In genomic region chr1:17438176-17438976, GRCh38 we compare ENCODE assay signal across 8 cellular contexts. TPM values are rescaled to one million over a fixed set of nuclear protein-coding genes. Genes with fewer than 3 reads are reported as not detected.
DNase-seq lines count a peak whose midpoint lies in the region; ATAC-seq and TF ChIP-seq lines count a peak whose summit lies in the region.

No MANE protein-coding gene starts in this region.

- H3K36me3 ChIP-seq in DND-41 (ENCODE audit: insufficient read depth, low read length) (peaks cover 45% of the 10 kb centered on the region), breast epithelium (no peaks in the 10 kb centered on the region), spleen (peaks cover 0 to 30% (median 0%) of the 10 kb centered on the region in 6 donors)

- WGBS in spleen, 5 donors, result 0 to 1% (median 1%) methylated on average over 60 to 79 of the region's 81 CpGs

- H3K9ac ChIP-seq in DND-41 (ENCODE audit: low read depth, low read length), result peak overlapping the region; percentile 92

- peak; percentile 71 for TF ChIP-seq POLR2A in NB4 (IDR thresholded peaks at IDR 0.05; ENCODE audit: extremely low read depth, insufficient read length)
- no peak for TF ChIP-seq POLR2A in breast epithelium (IDR thresholded peaks at IDR 0.05)
- TF ChIP-seq POLR2A in spleen (IDR thresholded peaks at IDR 0.05), result no peak

- H3K4me3 Mint-ChIP-seq in immature natural killer cell, result peak overlapping the region; percentile 88 to 99 (median 96)

- ATAC-seq in DND-41 (ENCODE audit: insufficient read depth, low read depth), result peak; percentile 60
- no peak for ATAC-seq in HG03457 (IDR thresholded peaks at IDR 0.05; ENCODE audit: unreplicated experiment)

- DNase-seq in DND-41, result peak; percentile 84
- peak; percentile 48 for DNase-seq in H4 (ENCODE audit: low spot score)
- peak; percentile 93 for DNase-seq in NB4 (ENCODE audit: low read depth)
- DNase-seq in breast epithelium (ENCODE audit: low spot score in 2 of 2), result peak; percentile 41 to 59
- DNase-seq in immature natural killer cell, result peak; percentile 77 to 82 (median 78)
- DNase-seq in spleen, result peak; percentile 94

- no peaks in the 10 kb centered on the region for H3K36me3 Mint-ChIP-seq in immature natural killer cell

- H3K27me3 ChIP-seq in DND-41 (ENCODE audit: insufficient read depth, low read length, poor library complexity) (no peaks in the 10 kb centered on the region), breast epithelium (no peaks in the 10 kb centered on the region), spleen (replicated peaks in 1 of 7) (no peaks in the 10 kb centered on the region)

- intact Hi-C loops in breast epithelium (cut with DNase I; ENCODE audit: low total_unique reads) (no loop called here), spleen (cut with DNase I; ENCODE audit: low total_unique reads) (no loop called here)

- H3K4me3 ChIP-seq in DND-41 (ENCODE audit: low read depth in 1 of 2, low read length in 2 of 2), result peak overlapping the region; percentile 81 to 99
- H3K4me3 ChIP-seq in NB4 (ENCODE audit: low read depth, low read length), result peak overlapping the region; percentile 91
- peak overlapping the region; percentile 67 to 86 (median 84) for H3K4me3 ChIP-seq in breast epithelium
- H3K4me3 ChIP-seq in spleen, result peak overlapping the region; percentile 66 to 97 (median 86)

- H3K9me3 ChIP-seq in DND-41 (ENCODE audit: insufficient read depth, low read length, severe bottlenecking) (no peaks in the 10 kb centered on the region), breast epithelium (no peaks in the 10 kb centered on the region), spleen (no peaks in the 10 kb centered on the region)

- peaks cover 60% of the 10 kb centered on the region for H3K4me1 ChIP-seq in DND-41 (ENCODE audit: insufficient read depth, low read length)
- peaks cover 0 to 28% of the 10 kb centered on the region in 2 donors for H3K4me1 ChIP-seq in breast epithelium
- peaks cover 25 to 68% (median 52%) of the 10 kb centered on the region in 6 donors for H3K4me1 ChIP-seq in spleen

- peak overlapping the region; percentile 44 for H2AFZ ChIP-seq in DND-41 (ENCODE audit: low read depth, low read length)

- H3K27ac ChIP-seq in DND-41 (ENCODE audit: low read length) (peak overlapping the region; percentile 95), VCaP (peak overlapping the region; percentile 91), breast epithelium (peak overlapping the region; percentile 79 to 93), spleen (peak overlapping the region; percentile 75 to 96 (median 89))

- H3K27ac Mint-ChIP-seq in immature natural killer cell, result peak overlapping the region; percentile 82 to 97 (median 90)

- H3K27me3 Mint-ChIP-seq in immature natural killer cell (ENCODE audit: low read depth in 3 of 3), result peaks cover 5 to 28% (median 28%) of the 10 kb centered on the region in 3 donors

- peaks cover 41% of the 10 kb centered on the region for H4K20me1 ChIP-seq in DND-41 (ENCODE audit: insufficient read depth, low read length)

- peak overlapping the region; percentile 63 for H3K4me2 ChIP-seq in DND-41 (ENCODE audit: insufficient read depth, low read length)

- peaks cover 0 to 2% (median 0%) of the 10 kb centered on the region in 6 donors for H3K9me3 Mint-ChIP-seq in immature natural killer cell

- TF ChIP-seq CTCF in DND-41 (IDR thresholded peaks at IDR 0.05; ENCODE audit: borderline replicate concordance, extremely low read depth, low read length, poor library complexity, severe bottlenecking), result no peak
- TF ChIP-seq CTCF in NB4 (IDR thresholded peaks at IDR 0.05; ENCODE audit: low read depth, low read length), result no peak
- no peak for TF ChIP-seq CTCF in VCaP (conservative IDR thresholded peaks at IDR 0.05)
- TF ChIP-seq CTCF in breast epithelium (IDR thresholded peaks at IDR 0.05), result no peak
- no peak for TF ChIP-seq CTCF in spleen (IDR thresholded peaks at IDR 0.05 in 8 of 11, conservative IDR thresholded peaks at IDR 0.05 in 3 of 11)

- peaks cover 68% of the 10 kb centered on the region for H3K79me2 ChIP-seq in DND-41 (ENCODE audit: insufficient read depth, low read length)

- peaks cover 42 to 52% of the 10 kb centered on the region in 2 donors for H3K4me1 Mint-ChIP-seq in immature natural killer cell

RNA-seq across cellular contexts. Expression of gene RCC2, which starts 1.1 kb away (rescaled TPM):
- total RNA-seq in H4 (2014; rRNA removed; shearing (Covaris generic)), result 55.6 and 60.0 TPM in 2 replicates
- total RNA-seq in breast epithelium (10 to 100 TPM; 21.1 to 39.0 (median 33.2) TPM), spleen (10 to 100 TPM; 54.2 to 69.1 (median 62.2) TPM)
- polyA plus RNA-seq in immature natural killer cell (10 to 100 TPM; 22.8 to 35.5 (median 28.1) TPM), spleen (10 to 100 TPM; 46.2 to 52.5 (median 51.9) TPM)
